Comparison of ENCODE assay signal across 11 cellular contexts in genomic region chr7:141053626-141054025, GRCh38. TPM values are rescaled to one million over a fixed set of nuclear protein-coding genes. Genes with fewer than 3 reads are reported as not detected.
DNase-seq lines count a peak whose midpoint lies in the region; ATAC-seq and TF ChIP-seq lines count a peak whose summit lies in the region.
"Had no signal": no experiment of that assay in that cellular context is flagged by ENCODE, and none has a peak within 500 bp of the region (broad histone marks: within the 10 kb centered on the region; RNA-seq: fewer than 3 reads in every experiment).

No MANE protein-coding gene starts in this region.

- DNase-seq in DMS153 (lab: John Stamatoyannopoulos, UW) (peak; percentile 62), OCI-M1 (lab: John Stamatoyannopoulos, UW) (peak; percentile 1), pons (ENCODE audit: low spot score) (no peak), endothelial cell (ENCODE audit: low spot score) (no peak), H7 (no peak)
- peak; percentile 66 to 68 for DNase-seq in activated T-cell treated with anti-CD3 and anti-CD28 coated beads, Interleukin-2, amount 50 U/mL, for 72 hours
- peak; percentile 94 for DNase-seq in natural killer cell treated with Interleukin-12 subunit alpha and Interleukin-12 subunit beta and Interleukin-15 and Interleukin-18, amount 100 ng/mL, for 72 hours (ENCODE audit: low spot score)
- DNase-seq: IMR-90 had no signal

- peaks cover 0 to 2% of the 10 kb centered on the region in 2 donors for H3K36me3 Mint-ChIP-seq in activated T-cell treated with anti-CD3 and anti-CD28 coated beads, Interleukin-2, amount 50 U/mL, for 72 hours (ENCODE audit: insufficient read depth in 2 of 2)
- no peaks in the 10 kb centered on the region for H3K36me3 Mint-ChIP-seq in natural killer cell treated with Interleukin-12 subunit alpha and Interleukin-12 subunit beta and Interleukin-15 and Interleukin-18, amount 100 ng/mL, for 72 hours
- H3K36me3 Mint-ChIP-seq in endothelial cell (ENCODE audit: low read depth, unreplicated experiment), result no peaks in the 10 kb centered on the region

- H3K4me1 Mint-ChIP-seq in activated T-cell treated with anti-CD3 and anti-CD28 coated beads, Interleukin-2, amount 50 U/mL, for 72 hours (ENCODE audit: low read depth), result peaks cover 17% of the 10 kb centered on the region
- H3K4me1 Mint-ChIP-seq in natural killer cell treated with Interleukin-12 subunit alpha and Interleukin-12 subunit beta and Interleukin-15 and Interleukin-18, amount 100 ng/mL, for 72 hours (ENCODE audit: low read depth in 2 of 2), result peaks cover 24 to 31% of the 10 kb centered on the region in 2 donors
- H3K4me1 Mint-ChIP-seq in endothelial cell (ENCODE audit: unreplicated experiment), result no peaks in the 10 kb centered on the region

- no peaks in the 10 kb centered on the region for H3K27me3 ChIP-seq in H7 (ENCODE audit: control insufficient read depth, insufficient read depth, low read length)
- H3K27me3 ChIP-seq: BLaER1 had no signal

- ATAC-seq in activated T-cell treated with anti-CD3 and anti-CD28 coated beads, Interleukin-2, amount 50 U/mL, for 72 hours (replicated peaks in 1 of 2), result peak; percentile 94 to 97
- ATAC-seq in natural killer cell treated with Interleukin-12 subunit alpha and Interleukin-12 subunit beta and Interleukin-15 and Interleukin-18, amount 100 ng/mL, for 72 hours, result peak; percentile 97
- no peak for ATAC-seq in HG02623 (IDR thresholded peaks at IDR 0.05; ENCODE audit: unreplicated experiment)

- H3K27me3 Mint-ChIP-seq in activated T-cell treated with anti-CD3 and anti-CD28 coated beads, Interleukin-2, amount 50 U/mL, for 72 hours (ENCODE audit: low read depth), result peaks cover 9% of the 10 kb centered on the region
- H3K27me3 Mint-ChIP-seq in natural killer cell treated with Interleukin-12 subunit alpha and Interleukin-12 subunit beta and Interleukin-15 and Interleukin-18, amount 100 ng/mL, for 72 hours, result peaks cover 5 to 6% of the 10 kb centered on the region in 2 donors
- no peaks in the 10 kb centered on the region for H3K27me3 Mint-ChIP-seq in endothelial cell (ENCODE audit: unreplicated experiment)

- peaks cover 1 to 2% of the 10 kb centered on the region in 2 donors for H3K9me3 Mint-ChIP-seq in activated T-cell treated with anti-CD3 and anti-CD28 coated beads, Interleukin-2, amount 50 U/mL, for 72 hours
- no peaks in the 10 kb centered on the region for H3K9me3 Mint-ChIP-seq in natural killer cell treated with Interleukin-12 subunit alpha and Interleukin-12 subunit beta and Interleukin-15 and Interleukin-18, amount 100 ng/mL, for 72 hours
- no peaks in the 10 kb centered on the region for H3K9me3 Mint-ChIP-seq in endothelial cell (ENCODE audit: unreplicated experiment)

- H3K4me3 ChIP-seq in H7 (ENCODE audit: insufficient read depth, low read depth, low read length), result no peak overlapping the region
- H3K4me3 ChIP-seq: BLaER1, lung had no signal

- no peak for TF ChIP-seq CTCF in endothelial cell (IDR thresholded peaks at IDR 0.05; ENCODE audit: unreplicated experiment)

- H3K27ac Mint-ChIP-seq in activated T-cell treated with anti-CD3 and anti-CD28 coated beads, Interleukin-2, amount 50 U/mL, for 72 hours, result peak overlapping the region; percentile 44
- peak overlapping the region; percentile 83 for H3K27ac Mint-ChIP-seq in natural killer cell treated with Interleukin-12 subunit alpha and Interleukin-12 subunit beta and Interleukin-15 and Interleukin-18, amount 100 ng/mL, for 72 hours
- no peak overlapping the region for H3K27ac Mint-ChIP-seq in endothelial cell (ENCODE audit: unreplicated experiment)

- peak overlapping the region; percentile 39 to 46 for H3K4me3 Mint-ChIP-seq in activated T-cell treated with anti-CD3 and anti-CD28 coated beads, Interleukin-2, amount 50 U/mL, for 72 hours
- peak overlapping the region; percentile 69 for H3K4me3 Mint-ChIP-seq in natural killer cell treated with Interleukin-12 subunit alpha and Interleukin-12 subunit beta and Interleukin-15 and Interleukin-18, amount 100 ng/mL, for 72 hours
- H3K4me3 Mint-ChIP-seq in endothelial cell (ENCODE audit: unreplicated experiment), result no peak overlapping the region

- H3K36me3 ChIP-seq in H7 (replicated peaks; ENCODE audit: control insufficient read depth, insufficient read depth, low read length), result no peaks in the 10 kb centered on the region
- H3K36me3 ChIP-seq: BLaER1 had no signal

RNA-seq across cellular contexts. Expression of gene TMEM178B, which starts 20.2 kb away (rescaled TPM):
- 1 to 10 TPM; 1.0 to 1.4 TPM for total RNA-seq in activated T-cell treated with anti-CD3 and anti-CD28 coated beads, Interleukin-2, amount 50 U/mL, for 72 hours
- total RNA-seq in natural killer cell treated with Interleukin-12 subunit alpha and Interleukin-12 subunit beta and Interleukin-15 and Interleukin-18, amount 100 ng/mL, for 72 hours, result 1 to 10 TPM; 8.2 to 9.0 TPM
- total RNA-seq in endothelial cell (ENCODE audit: unreplicated experiment), result 0.28 TPM
- 1.1 and 1.4 TPM in 2 replicates for total RNA-seq in H7 (2014; rRNA removed; shearing (Covaris generic))

RNA-seq across cellular contexts. Expression of gene MRPS33, which starts 38.9 kb away (rescaled TPM):
- total RNA-seq in activated T-cell treated with anti-CD3 and anti-CD28 coated beads, Interleukin-2, amount 50 U/mL, for 72 hours, result 10 to 100 TPM; 87.6 to 96.0 TPM
- 10 to 100 TPM; 74.2 to 75.0 TPM for total RNA-seq in natural killer cell treated with Interleukin-12 subunit alpha and Interleukin-12 subunit beta and Interleukin-15 and Interleukin-18, amount 100 ng/mL, for 72 hours
- total RNA-seq in endothelial cell (ENCODE audit: unreplicated experiment), result 32.2 TPM
- total RNA-seq in H7 (2014; rRNA removed; shearing (Covaris generic)), result 51.0 and 61.0 TPM in 2 replicates

Comparison
In these comparisons a context has a peak if more than half of its experiments do, and no peak if none do; other contexts are left out.
1. DNase-seq: peak in DMS153 (single experiment), OCI-M1 (single experiment), activated T-cell treated with anti-CD3 and anti-CD28 coated beads, Interleukin-2, amount 50 U/mL, for 72 hours (2 of 2) and natural killer cell treated with Interleukin-12 subunit alpha and Interleukin-12 subunit beta and Interleukin-15 and Interleukin-18, amount 100 ng/mL, for 72 hours (single experiment); none in pons (single experiment), endothelial cell (single experiment) and H7 (single experiment).